ENCODE assay signal across 15 cellular contexts in genomic region chr3:52990637-52991036, GRCh38. TPM values are rescaled to one million over a fixed set of nuclear protein-coding genes. Genes with fewer than 3 reads are reported as not detected.
DNase-seq lines count a peak whose midpoint lies in the region; ATAC-seq and TF ChIP-seq lines count a peak whose summit lies in the region.
"Had no signal": no experiment of that assay in that cellular context is flagged by ENCODE, and none has a peak within 500 bp of the region (broad histone marks: within the 10 kb centered on the region; RNA-seq: fewer than 3 reads in every experiment).

No MANE protein-coding gene starts in this region.

- H3K4me3 Mint-ChIP-seq in activated CD4-positive, alpha-beta T cell treated with anti-CD3 and anti-CD28 coated beads for 36 hours: no peak overlapping the region
- peak overlapping the region in 2 of 8 donors; percentile 14 to 27 for H3K4me3 Mint-ChIP-seq in CD4-positive, alpha-beta memory T cell
- no peak overlapping the region for H3K4me3 Mint-ChIP-seq in activated T-helper 17 cell treated with anti-CD3 and anti-CD28 coated beads, Interleukin-2, amount 50 U/mL, for 72 hours
- H3K4me3 Mint-ChIP-seq in neural progenitor cell: no peak overlapping the region
- H3K4me3 Mint-ChIP-seq: CD14-positive monocyte; CD8-positive, alpha-beta memory T cell had no signal

- H4K20me1 ChIP-seq in neural progenitor cell (ENCODE audit: low read depth): no peaks in the 10 kb centered on the region

- no peaks in the 10 kb centered on the region for H3K27me3 Mint-ChIP-seq in activated CD4-positive, alpha-beta T cell treated with anti-CD3 and anti-CD28 coated beads for 36 hours
- no peaks in the 10 kb centered on the region for H3K27me3 Mint-ChIP-seq in CD4-positive, alpha-beta memory T cell
- no peaks in the 10 kb centered on the region for H3K27me3 Mint-ChIP-seq in activated T-helper 17 cell treated with anti-CD3 and anti-CD28 coated beads, Interleukin-2, amount 50 U/mL, for 72 hours
- no peaks in the 10 kb centered on the region for H3K27me3 Mint-ChIP-seq in neural progenitor cell (ENCODE audit: insufficient read depth, low read depth)
- H3K27me3 Mint-ChIP-seq: CD8-positive, alpha-beta memory T cell had no signal

- intact Hi-C loops in activated CD4-positive, alpha-beta T cell treated with anti-CD3 and anti-CD28 coated beads for 36 hours (cut with DNase I, micrococcal nuclease): no loop called here
- intact Hi-C loops in CD4-positive, alpha-beta memory T cell (cut with micrococcal nuclease): no loop called here

- no peak overlapping the region for H3K4me3 ChIP-seq in CD4-positive, alpha-beta memory T cell (ENCODE audit: low read length in 2 of 2)
- no peak overlapping the region for H3K4me3 ChIP-seq in neural progenitor cell
- H3K4me3 ChIP-seq: GM23248 had no signal

- no peak overlapping the region for H3K27ac ChIP-seq in CD4-positive, alpha-beta memory T cell (ENCODE audit: low read depth, low read length)
- no peak overlapping the region for H3K27ac ChIP-seq in neural progenitor cell
- H3K27ac ChIP-seq: 22Rv1, GM23248 had no signal

- DNase-seq in activated CD4-positive, alpha-beta T cell treated with anti-CD3 and anti-CD28 coated beads for 36 hours: no peak
- no peak for DNase-seq in activated CD4-positive, alpha-beta T cell treated with anti-CD3 and anti-CD28 coated beads for 4 hours
- DNase-seq in CD4-positive, alpha-beta memory T cell: no peak
- DNase-seq in neural progenitor cell (ENCODE audit: low spot score): no peak
- no peak for DNase-seq in NCI-H748 treated with DMSO at 0.1 percent for 48 hours (lab: John Stamatoyannopoulos, UW)
- DNase-seq in amniotic stem cell (lab: John Stamatoyannopoulos, UW): no peak
- DNase-seq in NCI-H2081 treated with DMSO at 0.1 percent for 48 hours (lab: John Stamatoyannopoulos, UW): no peak
- DNase-seq: Caco-2; CD8-positive, alpha-beta memory T cell; IMR-90 had no signal

- H3K36me3 Mint-ChIP-seq in activated CD4-positive, alpha-beta T cell treated with anti-CD3 and anti-CD28 coated beads for 36 hours (ENCODE audit: low read depth): no peaks in the 10 kb centered on the region
- H3K36me3 Mint-ChIP-seq in CD4-positive, alpha-beta memory T cell: no peaks in the 10 kb centered on the region
- no peaks in the 10 kb centered on the region for H3K36me3 Mint-ChIP-seq in activated T-helper 17 cell treated with anti-CD3 and anti-CD28 coated beads, Interleukin-2, amount 50 U/mL, for 72 hours (ENCODE audit: low read depth)
- no peaks in the 10 kb centered on the region for H3K36me3 Mint-ChIP-seq in neural progenitor cell
- H3K36me3 Mint-ChIP-seq: CD8-positive, alpha-beta memory T cell had no signal

- peaks cover 3% of the 10 kb centered on the region for H3K4me1 ChIP-seq in CD4-positive, alpha-beta memory T cell (ENCODE audit: insufficient read depth, low read length)
- H3K4me1 ChIP-seq in neural progenitor cell: no peaks in the 10 kb centered on the region
- H3K4me1 ChIP-seq: Caco-2 had no signal

- H3K36me3 ChIP-seq in CD4-positive, alpha-beta memory T cell (ENCODE audit: insufficient read depth, low read length): no peaks in the 10 kb centered on the region
- H3K36me3 ChIP-seq in neural progenitor cell: no peaks in the 10 kb centered on the region

- peaks cover 30% of the 10 kb centered on the region for H3K4me1 Mint-ChIP-seq in activated CD4-positive, alpha-beta T cell treated with anti-CD3 and anti-CD28 coated beads for 36 hours
- peaks cover 23 to 46% (median 36%) of the 10 kb centered on the region in 4 donors for H3K4me1 Mint-ChIP-seq in CD4-positive, alpha-beta memory T cell
- H3K4me1 Mint-ChIP-seq in activated T-helper 17 cell treated with anti-CD3 and anti-CD28 coated beads, Interleukin-2, amount 50 U/mL, for 72 hours: peaks cover 24% of the 10 kb centered on the region
- H3K4me1 Mint-ChIP-seq in neural progenitor cell: no peaks in the 10 kb centered on the region
- H3K4me1 Mint-ChIP-seq: CD14-positive monocyte had no signal

- no peak overlapping the region for H3K4me2 ChIP-seq in neural progenitor cell

- H2AFZ ChIP-seq in neural progenitor cell (replicated peaks): no peak overlapping the region
- H2AFZ ChIP-seq: GM23248 had no signal

- TF ChIP-seq CTCF in neural progenitor cell (IDR thresholded peaks at IDR 0.05): no peak

- peak overlapping the region; percentile 65 for H3K27ac Mint-ChIP-seq in activated CD4-positive, alpha-beta T cell treated with anti-CD3 and anti-CD28 coated beads for 36 hours
- peak overlapping the region in 4 of 7 donors; percentile 19 to 60 (median 45) for H3K27ac Mint-ChIP-seq in CD4-positive, alpha-beta memory T cell
- H3K27ac Mint-ChIP-seq in activated T-helper 17 cell treated with anti-CD3 and anti-CD28 coated beads, Interleukin-2, amount 50 U/mL, for 72 hours: peak overlapping the region; percentile 75
- no peak overlapping the region for H3K27ac Mint-ChIP-seq in neural progenitor cell
- H3K27ac Mint-ChIP-seq: CD8-positive, alpha-beta memory T cell had no signal

- no peaks in the 10 kb centered on the region for H3K27me3 ChIP-seq in CD4-positive, alpha-beta memory T cell (ENCODE audit: insufficient read depth, low read length)
- no peaks in the 10 kb centered on the region for H3K27me3 ChIP-seq in neural progenitor cell

- ATAC-seq in activated CD4-positive, alpha-beta T cell treated with anti-CD3 and anti-CD28 coated beads for 36 hours: no peak
- peak; percentile 34 for ATAC-seq in activated T-helper 17 cell treated with anti-CD3 and anti-CD28 coated beads, Interleukin-2, amount 50 U/mL, for 72 hours (replicated peaks)
- ATAC-seq: HCT116 had no signal

- H3F3A ChIP-seq in neural progenitor cell (ENCODE audit: low read depth): no peaks in the 10 kb centered on the region

- POLR2A ChIA-PET in activated CD4-positive, alpha-beta T cell treated with anti-CD3 and anti-CD28 coated beads for 36 hours (lab: Charles Lee): no interaction called here
- POLR2A ChIA-PET in CD4-positive, alpha-beta memory T cell (lab: Charles Lee; ENCODE audit: partially characterized antibody): no interaction called here

- no peaks in the 10 kb centered on the region for H3K9me3 ChIP-seq in CD4-positive, alpha-beta memory T cell (ENCODE audit: control insufficient read depth in 1 of 2, low read length in 2 of 2)
- H3K9me3 ChIP-seq in neural progenitor cell (ENCODE audit: low read depth): no peaks in the 10 kb centered on the region
- H3K9me3 ChIP-seq: Caco-2 had no signal

- no peaks in the 10 kb centered on the region for H3K9me3 Mint-ChIP-seq in activated CD4-positive, alpha-beta T cell treated with anti-CD3 and anti-CD28 coated beads for 36 hours (ENCODE audit: low read depth)
- H3K9me3 Mint-ChIP-seq in CD4-positive, alpha-beta memory T cell: no peaks in the 10 kb centered on the region
- no peaks in the 10 kb centered on the region for H3K9me3 Mint-ChIP-seq in activated T-helper 17 cell treated with anti-CD3 and anti-CD28 coated beads, Interleukin-2, amount 50 U/mL, for 72 hours
- H3K9me3 Mint-ChIP-seq in neural progenitor cell: no peaks in the 10 kb centered on the region
- H3K9me3 Mint-ChIP-seq: CD14-positive monocyte; CD8-positive, alpha-beta memory T cell had no signal

- no peaks in the 10 kb centered on the region for H3K79me2 ChIP-seq in neural progenitor cell (ENCODE audit: low read depth)

- CTCF ChIA-PET in activated CD4-positive, alpha-beta T cell treated with anti-CD3 and anti-CD28 coated beads for 36 hours (lab: Charles Lee): interaction anchor here (1.0 kb wide), 1 partner anchor 73 kb away, joined by 3 read pairs; no protein-coding TSS in a partner anchor
- CTCF ChIA-PET in CD4-positive, alpha-beta memory T cell (lab: Charles Lee; ENCODE audit: partially characterized antibody): interaction anchor here (0.6 kb wide), 1 partner anchor 57 kb away, joined by 4 read pairs; no protein-coding TSS in a partner anchor

- H3K9ac ChIP-seq in neural progenitor cell: peak overlapping the region; percentile 24
- H3K9ac ChIP-seq: GM23248 had no signal

RNA-seq across cellular contexts. Expression of gene SFMBT1, which starts 55.2 kb away (rescaled TPM):
- 10 to 100 TPM; 14.5 to 20.3 TPM for total RNA-seq in activated CD4-positive, alpha-beta T cell treated with anti-CD3 and anti-CD28 coated beads for 36 hours
- 10 to 100 TPM; 49.3 to 50.8 TPM for total RNA-seq in CD4-positive, alpha-beta memory T cell
- 10 to 100 TPM; 19.8 to 27.8 TPM for polyA plus RNA-seq in CD4-positive, alpha-beta memory T cell
- 10 to 100 TPM; 26.1 to 29.9 TPM for total RNA-seq in activated T-helper 17 cell treated with anti-CD3 and anti-CD28 coated beads, Interleukin-2, amount 50 U/mL, for 72 hours
- total RNA-seq in neural progenitor cell (ENCODE audit: low replicate concordance): 18.5 and 22.7 TPM in 2 replicates
